ENCODE assay signal across 2 cellular contexts in the genomic region with DNA sequence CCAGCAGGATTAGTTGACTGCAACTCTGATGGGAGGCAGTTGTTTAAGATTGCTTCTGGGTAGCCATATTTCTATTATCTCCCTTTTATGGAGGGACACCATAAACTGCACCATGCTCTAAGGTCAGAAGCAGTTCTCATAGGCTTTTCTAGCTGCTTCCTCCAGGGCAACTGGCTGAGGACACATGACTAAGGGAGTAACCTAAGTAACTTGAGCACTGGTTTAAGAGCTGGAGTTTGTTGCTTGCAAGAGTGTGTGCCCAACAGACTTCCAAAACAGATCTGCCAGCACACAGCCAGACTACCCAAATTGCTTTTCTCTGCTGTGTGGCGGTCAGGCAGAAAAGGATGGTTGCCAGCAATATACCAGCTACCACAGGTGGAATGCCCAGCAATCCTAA.
TF ChIP-seq lines count a peak whose summit lies in the region.

No MANE protein-coding gene starts in this region.

TF ChIP-seq in HEK293, 187 proteins besides CTCF, POLR2A, EP300 and RAD21:
- TF ChIP-seq TRIM28 (IDR thresholded peaks at IDR 0.05; ENCODE audit: borderline replicate concordance, low read length), result peak; percentile 95; the same call in 1 of the 2 replicates
- no peak for TF ChIP-seq KLF9 (tag by site-specific recombination; IDR thresholded peaks at IDR 0.05; ENCODE audit: low read depth)
- peak; percentile 31 for TF ChIP-seq SETDB1 (IDR thresholded peaks at IDR 0.05; ENCODE audit: insufficient read length, low read length)

TF ChIP-seq in H1, 55 proteins besides CTCF, POLR2A, EP300 and RAD21:
- no peak for TF ChIP-seq BCL11A (IDR thresholded peaks at IDR 0.05; ENCODE audit: low read depth in 2 of 2, low read length in 2 of 2)
- no peak for TF ChIP-seq KDM1A (IDR thresholded peaks at IDR 0.05; ENCODE audit: borderline replicate concordance, low read length)
- no peak for TF ChIP-seq RBBP5 (IDR thresholded peaks at IDR 0.05; ENCODE audit: borderline replicate concordance, low read depth, low read length)
- no peak for TF ChIP-seq TCF12 (IDR thresholded peaks at IDR 0.05; ENCODE audit: low read depth, low read length)
- no peak for TF ChIP-seq MAFK (IDR thresholded peaks at IDR 0.05; ENCODE audit: low read depth, low read length)
- no peak for TF ChIP-seq CREB1 (IDR thresholded peaks at IDR 0.05)
- TF ChIP-seq POU5F1 (IDR thresholded peaks at IDR 0.05; ENCODE audit: low read depth, low read length), result no peak
- TF ChIP-seq POLR2AphosphoS5 (IDR thresholded peaks at IDR 0.05; ENCODE audit: low read depth, low read length), result no peak
- no peak for TF ChIP-seq SIN3A (conservative IDR thresholded peaks at IDR 0.05 in 1 of 2, IDR thresholded peaks at IDR 0.05 in 1 of 2; ENCODE audit: low read depth in 1 of 2, low read length in 2 of 2)
- no peak for TF ChIP-seq PHF8 (conservative IDR thresholded peaks at IDR 0.05; ENCODE audit: low read depth, low read length)
- no peak for TF ChIP-seq CBX5 (IDR thresholded peaks at IDR 0.05; ENCODE audit: low read depth, low read length)
